ENCODE assay signal across 1 cellular context in the genomic region with DNA sequence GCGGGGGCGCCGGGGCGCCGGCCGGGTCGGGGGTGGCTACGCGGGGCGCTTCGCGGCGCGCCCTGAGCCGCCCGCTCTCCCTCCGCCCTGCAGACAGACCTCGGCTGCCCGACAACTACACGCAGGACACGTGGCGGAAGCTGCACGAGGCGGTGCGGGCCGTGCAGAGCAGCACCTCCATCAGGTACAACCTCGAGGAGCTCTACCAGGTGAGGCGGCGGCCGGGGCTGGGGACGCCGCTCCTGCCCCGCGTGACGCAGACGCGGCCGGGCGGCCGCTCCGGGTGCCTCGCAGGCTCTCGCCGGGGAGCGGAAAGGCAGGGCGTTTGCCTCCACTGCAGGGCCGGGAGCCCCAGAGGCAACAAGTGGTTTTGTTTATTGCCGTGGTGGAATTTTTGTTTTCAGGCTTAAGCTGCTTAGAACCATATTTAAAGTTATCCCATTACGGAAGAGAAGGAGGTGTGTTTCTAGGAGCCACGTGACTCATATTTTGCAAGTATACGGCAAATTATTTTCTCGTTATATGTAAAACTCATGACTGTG.
TF ChIP-seq lines count a peak whose summit lies in the region.

No MANE protein-coding gene starts in this region.

TF ChIP-seq in HepG2, 621 proteins besides CTCF, POLR2A, EP300 and RAD21 (continued from another document and continues in another):
- TF ChIP-seq, protein P1, sequence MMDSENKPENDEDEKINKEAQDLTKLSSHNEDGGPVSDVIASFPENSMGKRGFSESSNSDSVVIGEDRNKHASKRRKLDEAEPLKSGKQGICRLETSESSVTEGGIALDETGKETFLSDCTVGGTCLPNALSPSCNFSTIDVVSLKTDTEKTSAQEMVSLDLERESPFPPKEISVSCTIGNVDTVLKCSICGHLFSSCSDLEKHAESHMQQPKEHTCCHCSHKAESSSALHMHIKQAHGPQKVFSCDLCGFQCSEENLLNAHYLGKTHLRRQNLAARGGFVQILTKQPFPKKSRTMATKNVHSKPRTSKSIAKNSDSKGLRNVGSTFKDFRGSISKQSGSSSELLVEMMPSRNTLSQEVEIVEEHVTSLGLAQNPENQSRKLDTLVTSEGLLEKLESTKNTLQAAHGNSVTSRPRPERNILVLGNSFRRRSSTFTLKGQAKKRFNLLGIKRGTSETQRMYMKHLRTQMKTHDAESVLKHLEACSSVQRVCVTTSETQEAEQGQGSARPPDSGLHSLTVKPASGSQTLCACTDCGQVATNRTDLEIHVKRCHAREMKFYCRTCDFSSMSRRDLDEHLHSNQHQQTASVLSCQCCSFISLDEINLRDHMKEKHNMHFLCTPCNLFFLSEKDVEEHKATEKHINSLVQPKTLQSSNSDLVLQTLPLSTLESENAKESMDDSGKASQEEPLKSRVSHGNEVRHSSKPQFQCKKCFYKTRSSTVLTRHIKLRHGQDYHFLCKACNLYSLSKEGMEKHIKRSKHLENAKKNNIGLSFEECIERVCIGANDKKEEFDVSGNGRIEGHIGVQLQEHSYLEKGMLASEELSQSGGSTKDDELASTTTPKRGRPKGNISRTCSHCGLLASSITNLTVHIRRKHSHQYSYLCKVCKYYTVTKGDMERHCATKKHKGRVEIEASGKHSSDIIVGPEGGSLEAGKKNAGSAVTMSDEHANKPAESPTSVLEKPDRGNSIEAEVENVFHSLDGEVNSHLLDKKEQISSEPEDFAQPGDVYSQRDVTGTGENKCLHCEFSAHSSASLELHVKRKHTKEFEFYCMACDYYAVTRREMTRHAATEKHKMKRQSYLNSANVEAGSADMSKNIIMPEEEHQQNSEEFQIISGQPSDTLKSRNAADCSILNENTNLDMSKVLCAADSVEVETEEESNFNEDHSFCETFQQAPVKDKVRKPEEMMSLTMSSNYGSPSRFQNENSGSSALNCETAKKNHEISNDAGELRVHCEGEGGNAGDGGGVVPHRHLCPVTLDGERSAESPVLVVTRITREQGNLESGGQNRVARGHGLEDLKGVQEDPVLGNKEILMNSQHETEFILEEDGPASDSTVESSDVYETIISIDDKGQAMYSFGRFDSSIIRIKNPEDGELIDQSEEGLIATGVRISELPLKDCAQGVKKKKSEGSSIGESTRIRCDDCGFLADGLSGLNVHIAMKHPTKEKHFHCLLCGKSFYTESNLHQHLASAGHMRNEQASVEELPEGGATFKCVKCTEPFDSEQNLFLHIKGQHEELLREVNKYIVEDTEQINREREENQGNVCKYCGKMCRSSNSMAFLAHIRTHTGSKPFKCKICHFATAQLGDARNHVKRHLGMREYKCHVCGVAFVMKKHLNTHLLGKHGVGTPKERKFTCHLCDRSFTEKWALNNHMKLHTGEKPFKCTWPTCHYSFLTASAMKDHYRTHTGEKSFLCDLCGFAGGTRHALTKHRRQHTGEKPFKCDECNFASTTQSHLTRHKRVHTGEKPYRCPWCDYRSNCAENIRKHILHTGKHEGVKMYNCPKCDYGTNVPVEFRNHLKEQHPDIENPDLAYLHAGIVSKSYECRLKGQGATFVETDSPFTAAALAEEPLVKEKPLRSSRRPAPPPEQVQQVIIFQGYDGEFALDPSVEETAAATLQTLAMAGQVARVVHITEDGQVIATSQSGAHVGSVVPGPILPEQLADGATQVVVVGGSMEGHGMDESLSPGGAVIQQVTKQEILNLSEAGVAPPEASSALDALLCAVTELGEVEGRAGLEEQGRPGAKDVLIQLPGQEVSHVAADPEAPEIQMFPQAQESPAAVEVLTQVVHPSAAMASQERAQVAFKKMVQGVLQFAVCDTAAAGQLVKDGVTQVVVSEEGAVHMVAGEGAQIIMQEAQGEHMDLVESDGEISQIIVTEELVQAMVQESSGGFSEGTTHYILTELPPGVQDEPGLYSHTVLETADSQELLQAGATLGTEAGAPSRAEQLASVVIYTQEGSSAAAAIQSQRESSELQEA (CRISPR knock-in tag; IDR thresholded peaks at IDR 0.05; ENCODE audit: not compliant biosample characterization), result no peak
- no peak for TF ChIP-seq ZNF136 (CRISPR knock-in tag; IDR thresholded peaks at IDR 0.05; ENCODE audit: low read depth)
- no peak; the same call in 1 of the 2 replicates for TF ChIP-seq ZNF629 (CRISPR knock-in tag; conservative IDR thresholded peaks at IDR 0.05)
- TF ChIP-seq HOXD1 (CRISPR knock-in tag; IDR thresholded peaks at IDR 0.05), result no peak
- no peak for TF ChIP-seq RXRB (CRISPR knock-in tag; IDR thresholded peaks at IDR 0.05; ENCODE audit: borderline replicate concordance)
- TF ChIP-seq BRD4 (CRISPR knock-in tag; IDR thresholded peaks at IDR 0.05), result no peak
- TF ChIP-seq TEAD3 (CRISPR knock-in tag; optimal IDR thresholded peaks at IDR 0.05; ENCODE audit: borderline replicate concordance), result no peak
- TF ChIP-seq ZNF841 (CRISPR knock-in tag; IDR thresholded peaks at IDR 0.05; ENCODE audit: borderline replicate concordance), result peak; percentile 67; the same call in 1 of the 2 replicates
- TF ChIP-seq ZNF337 (CRISPR knock-in tag; IDR thresholded peaks at IDR 0.05; ENCODE audit: borderline replicate concordance, low read depth), result no peak
- no peak for TF ChIP-seq ZBTB7B (CRISPR knock-in tag; IDR thresholded peaks at IDR 0.05)
- no peak for TF ChIP-seq JARID2 (CRISPR knock-in tag; IDR thresholded peaks at IDR 0.05; ENCODE audit: insufficient replicate concordance)
- peak; percentile 51; the same call in 1 of the 2 replicates for TF ChIP-seq BHLHE40 (IDR thresholded peaks at IDR 0.05; ENCODE audit: low read length)
- TF ChIP-seq, protein P2, sequence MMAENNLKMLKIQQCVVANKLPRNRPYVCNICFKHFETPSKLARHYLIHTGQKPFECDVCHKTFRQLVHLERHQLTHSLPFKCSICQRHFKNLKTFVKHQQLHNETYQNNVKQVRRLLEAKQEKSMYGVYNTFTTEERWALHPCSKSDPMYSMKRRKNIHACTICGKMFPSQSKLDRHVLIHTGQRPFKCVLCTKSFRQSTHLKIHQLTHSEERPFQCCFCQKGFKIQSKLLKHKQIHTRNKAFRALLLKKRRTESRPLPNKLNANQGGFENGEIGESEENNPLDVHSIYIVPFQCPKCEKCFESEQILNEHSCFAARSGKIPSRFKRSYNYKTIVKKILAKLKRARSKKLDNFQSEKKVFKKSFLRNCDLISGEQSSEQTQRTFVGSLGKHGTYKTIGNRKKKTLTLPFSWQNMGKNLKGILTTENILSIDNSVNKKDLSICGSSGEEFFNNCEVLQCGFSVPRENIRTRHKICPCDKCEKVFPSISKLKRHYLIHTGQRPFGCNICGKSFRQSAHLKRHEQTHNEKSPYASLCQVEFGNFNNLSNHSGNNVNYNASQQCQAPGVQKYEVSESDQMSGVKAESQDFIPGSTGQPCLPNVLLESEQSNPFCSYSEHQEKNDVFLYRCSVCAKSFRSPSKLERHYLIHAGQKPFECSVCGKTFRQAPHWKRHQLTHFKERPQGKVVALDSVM (CRISPR knock-in tag; IDR thresholded peaks at IDR 0.05), result no peak
- no peak for TF ChIP-seq DR1 (CRISPR knock-in tag; IDR thresholded peaks at IDR 0.05)
- TF ChIP-seq FOXK1 (CRISPR knock-in tag; IDR thresholded peaks at IDR 0.05; ENCODE audit: borderline replicate concordance, low read depth), result no peak
- TF ChIP-seq, protein P3, sequence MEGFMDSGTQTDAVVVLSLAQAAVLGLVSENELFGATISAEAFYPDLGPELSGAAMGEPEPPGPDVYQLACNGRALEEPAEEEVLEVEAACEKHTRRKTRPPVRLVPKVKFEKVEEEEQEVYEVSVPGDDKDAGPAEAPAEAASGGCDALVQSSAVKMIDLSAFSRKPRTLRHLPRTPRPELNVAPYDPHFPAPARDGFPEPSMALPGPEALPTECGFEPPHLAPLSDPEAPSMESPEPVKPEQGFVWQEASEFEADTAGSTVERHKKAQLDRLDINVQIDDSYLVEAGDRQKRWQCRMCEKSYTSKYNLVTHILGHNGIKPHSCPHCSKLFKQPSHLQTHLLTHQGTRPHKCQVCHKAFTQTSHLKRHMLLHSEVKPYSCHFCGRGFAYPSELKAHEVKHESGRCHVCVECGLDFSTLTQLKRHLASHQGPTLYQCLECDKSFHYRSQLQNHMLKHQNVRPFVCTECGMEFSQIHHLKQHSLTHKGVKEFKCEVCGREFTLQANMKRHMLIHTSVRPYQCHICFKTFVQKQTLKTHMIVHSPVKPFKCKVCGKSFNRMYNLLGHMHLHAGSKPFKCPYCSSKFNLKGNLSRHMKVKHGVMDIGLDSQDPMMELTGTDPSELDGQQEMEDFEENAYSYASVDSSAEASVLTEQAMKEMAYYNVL (CRISPR knock-in tag; IDR thresholded peaks at IDR 0.05; ENCODE audit: borderline replicate concordance), result no peak
- 0 out of 2 replicates have a peak, but pooled peaks have one; percentile 74 for TF ChIP-seq TSC22D2 (CRISPR knock-in tag; IDR thresholded peaks at IDR 0.05; ENCODE audit: borderline replicate concordance)
- TF ChIP-seq ZNF749 (CRISPR knock-in tag; IDR thresholded peaks at IDR 0.05; ENCODE audit: borderline replicate concordance), result no peak; the same call in 1 of the 2 replicates
- TF ChIP-seq, protein P4, sequence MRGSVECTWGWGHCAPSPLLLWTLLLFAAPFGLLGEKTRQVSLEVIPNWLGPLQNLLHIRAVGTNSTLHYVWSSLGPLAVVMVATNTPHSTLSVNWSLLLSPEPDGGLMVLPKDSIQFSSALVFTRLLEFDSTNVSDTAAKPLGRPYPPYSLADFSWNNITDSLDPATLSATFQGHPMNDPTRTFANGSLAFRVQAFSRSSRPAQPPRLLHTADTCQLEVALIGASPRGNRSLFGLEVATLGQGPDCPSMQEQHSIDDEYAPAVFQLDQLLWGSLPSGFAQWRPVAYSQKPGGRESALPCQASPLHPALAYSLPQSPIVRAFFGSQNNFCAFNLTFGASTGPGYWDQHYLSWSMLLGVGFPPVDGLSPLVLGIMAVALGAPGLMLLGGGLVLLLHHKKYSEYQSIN (CRISPR knock-in tag; IDR thresholded peaks at IDR 0.05; ENCODE audit: borderline replicate concordance), result no peak
- peak; percentile 47; the same call in 1 of the 2 replicates for TF ChIP-seq ZMYM4 (CRISPR knock-in tag; IDR thresholded peaks at IDR 0.05)
- TF ChIP-seq, protein P5, sequence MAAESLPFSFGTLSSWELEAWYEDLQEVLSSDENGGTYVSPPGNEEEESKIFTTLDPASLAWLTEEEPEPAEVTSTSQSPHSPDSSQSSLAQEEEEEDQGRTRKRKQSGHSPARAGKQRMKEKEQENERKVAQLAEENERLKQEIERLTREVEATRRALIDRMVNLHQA (CRISPR knock-in tag; IDR thresholded peaks at IDR 0.05), result no peak
- TF ChIP-seq ZNF30 (CRISPR knock-in tag; IDR thresholded peaks at IDR 0.05), result no peak
- no peak for TF ChIP-seq ATF7 (IDR thresholded peaks at IDR 0.05)
- TF ChIP-seq ATF7 (CRISPR knock-in tag; IDR thresholded peaks at IDR 0.05), result no peak
- TF ChIP-seq ZNF781 (CRISPR knock-in tag; IDR thresholded peaks at IDR 0.05; ENCODE audit: borderline replicate concordance, not compliant biosample characterization), result no peak
- TF ChIP-seq ZMAT3 (CRISPR knock-in tag; conservative IDR thresholded peaks at IDR 0.05), result peak; percentile 91
- TF ChIP-seq ZMYM3 (CRISPR knock-in tag; IDR thresholded peaks at IDR 0.05), result no peak
- TF ChIP-seq HOXA3 (CRISPR knock-in tag; IDR thresholded peaks at IDR 0.05), result peak; percentile 79
- TF ChIP-seq, protein P6, sequence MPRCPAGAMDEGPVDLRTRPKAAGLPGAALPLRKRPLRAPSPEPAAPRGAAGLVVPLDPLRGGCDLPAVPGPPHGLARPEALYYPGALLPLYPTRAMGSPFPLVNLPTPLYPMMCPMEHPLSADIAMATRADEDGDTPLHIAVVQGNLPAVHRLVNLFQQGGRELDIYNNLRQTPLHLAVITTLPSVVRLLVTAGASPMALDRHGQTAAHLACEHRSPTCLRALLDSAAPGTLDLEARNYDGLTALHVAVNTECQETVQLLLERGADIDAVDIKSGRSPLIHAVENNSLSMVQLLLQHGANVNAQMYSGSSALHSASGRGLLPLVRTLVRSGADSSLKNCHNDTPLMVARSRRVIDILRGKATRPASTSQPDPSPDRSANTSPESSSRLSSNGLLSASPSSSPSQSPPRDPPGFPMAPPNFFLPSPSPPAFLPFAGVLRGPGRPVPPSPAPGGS (CRISPR knock-in tag; IDR thresholded peaks at IDR 0.05), result peak; percentile 71; the same call in 1 of the 2 replicates
- TF ChIP-seq PRPF4 (IDR thresholded peaks at IDR 0.05; ENCODE audit: low read depth, low read length, poor library complexity, severe bottlenecking), result no peak
- TF ChIP-seq, protein P7, sequence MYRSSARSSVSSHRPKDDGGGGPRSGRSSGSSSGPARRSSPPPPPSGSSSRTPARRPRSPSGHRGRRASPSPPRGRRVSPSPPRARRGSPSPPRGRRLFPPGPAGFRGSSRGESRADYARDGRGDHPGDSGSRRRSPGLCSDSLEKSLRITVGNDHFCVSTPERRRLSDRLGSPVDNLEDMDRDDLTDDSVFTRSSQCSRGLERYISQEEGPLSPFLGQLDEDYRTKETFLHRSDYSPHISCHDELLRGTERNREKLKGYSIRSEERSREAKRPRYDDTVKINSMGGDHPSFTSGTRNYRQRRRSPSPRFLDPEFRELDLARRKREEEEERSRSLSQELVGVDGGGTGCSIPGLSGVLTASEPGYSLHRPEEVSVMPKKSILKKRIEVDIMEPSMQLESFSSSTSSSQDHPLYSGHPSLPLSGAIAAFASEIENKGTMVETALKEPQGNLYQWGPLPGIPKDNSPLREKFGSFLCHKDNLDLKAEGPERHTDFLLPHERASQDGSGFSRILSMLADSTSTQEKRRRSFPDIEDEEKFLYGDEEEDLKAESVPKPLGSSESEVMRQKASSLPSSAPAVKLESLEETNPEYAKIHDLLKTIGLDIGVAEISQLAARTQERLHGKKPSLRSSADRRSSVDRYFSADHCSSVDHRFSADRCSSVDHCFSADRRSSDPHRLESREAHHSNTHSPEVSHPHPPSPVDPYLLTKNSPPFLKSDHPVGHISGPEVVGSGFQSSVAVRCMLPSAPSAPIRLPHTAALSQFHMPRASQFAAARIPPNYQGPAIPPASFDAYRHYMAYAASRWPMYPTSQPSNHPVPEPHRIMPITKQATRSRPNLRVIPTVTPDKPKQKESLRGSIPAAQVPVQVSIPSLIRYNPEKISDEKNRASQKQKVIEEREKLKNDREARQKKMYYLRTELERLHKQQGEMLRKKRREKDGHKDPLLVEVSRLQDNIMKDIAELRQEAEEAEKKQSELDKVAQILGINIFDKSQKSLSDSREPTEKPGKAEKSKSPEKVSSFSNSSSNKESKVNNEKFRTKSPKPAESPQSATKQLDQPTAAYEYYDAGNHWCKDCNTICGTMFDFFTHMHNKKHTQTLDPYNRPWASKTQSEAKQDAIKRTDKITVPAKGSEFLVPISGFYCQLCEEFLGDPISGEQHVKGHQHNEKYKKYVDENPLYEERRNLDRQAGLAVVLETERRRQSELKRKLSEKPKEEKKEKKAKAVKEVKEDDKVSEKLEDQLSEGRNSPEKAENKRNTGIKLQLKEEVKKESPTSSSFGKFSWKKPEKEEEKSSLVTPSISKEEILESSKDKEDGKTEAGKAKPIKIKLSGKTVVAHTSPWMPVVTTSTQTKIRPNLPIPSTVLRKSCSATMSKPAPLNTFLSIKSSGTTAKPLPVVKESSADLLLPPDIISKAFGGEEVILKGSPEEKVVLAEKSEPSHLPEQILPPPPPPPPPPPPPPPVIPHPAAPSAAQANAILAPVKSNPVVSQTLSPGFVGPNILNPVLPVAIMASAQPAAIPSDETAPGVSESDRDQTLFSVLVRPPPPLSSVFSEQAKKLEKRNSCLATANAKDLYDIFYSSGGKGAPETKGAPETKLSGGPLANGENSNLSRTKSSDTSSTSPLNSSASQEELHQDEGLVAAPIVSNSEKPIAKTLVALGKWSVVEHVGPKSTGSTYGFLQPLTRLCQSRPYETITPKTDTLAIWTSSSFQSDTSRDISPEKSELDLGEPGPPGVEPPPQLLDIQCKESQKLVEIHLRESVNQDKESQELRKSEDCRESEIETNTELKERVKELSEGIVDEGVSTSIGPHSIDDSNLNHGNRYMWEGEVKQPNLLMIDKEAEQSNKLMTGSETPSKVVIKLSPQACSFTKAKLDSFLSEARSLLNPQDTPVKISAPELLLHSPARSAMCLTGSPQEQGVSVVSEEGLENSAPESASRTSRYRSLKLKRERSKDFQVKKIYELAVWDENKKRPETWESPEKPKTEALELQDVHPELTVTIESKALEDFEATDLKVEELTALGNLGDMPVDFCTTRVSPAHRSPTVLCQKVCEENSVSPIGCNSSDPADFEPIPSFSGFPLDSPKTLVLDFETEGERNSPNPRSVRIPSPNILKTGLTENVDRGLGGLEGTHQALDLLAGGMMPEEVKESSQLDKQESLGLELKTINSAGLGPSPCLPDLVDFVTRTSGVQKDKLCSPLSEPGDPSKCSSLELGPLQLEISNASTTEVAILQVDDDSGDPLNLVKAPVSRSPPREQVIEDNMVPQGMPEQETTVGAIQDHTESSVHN (CRISPR knock-in tag; IDR thresholded peaks at IDR 0.05), result no peak; the same call in 1 of the 2 replicates
